Comparison of ENCODE assay signal across 1 cellular context in genomic region chr1:205142105-205142475, GRCh38.
TF ChIP-seq lines count a peak whose summit lies in the region.

No MANE protein-coding gene starts in this region.

TF ChIP-seq in H1, 55 proteins besides CTCF, POLR2A, EP300 and RAD21 (continued from another document):
- TF ChIP-seq SP4 (IDR thresholded peaks at IDR 0.05; ENCODE audit: low read length) (no peak), PHF8 (conservative IDR thresholded peaks at IDR 0.05; ENCODE audit: low read depth, low read length) (no peak), POLR2AphosphoS5 (IDR thresholded peaks at IDR 0.05; ENCODE audit: low read depth, low read length) (no peak), TAF7 (optimal IDR thresholded peaks at IDR 0.05; ENCODE audit: borderline replicate concordance, low read depth, low read length) (no peak), TCF12 (IDR thresholded peaks at IDR 0.05; ENCODE audit: low read depth, low read length) (no peak), ATF3 (IDR thresholded peaks at IDR 0.05; ENCODE audit: insufficient read depth, low read depth, low read length) (no peak), ZNF274 (IDR thresholded peaks at IDR 0.05; ENCODE audit: borderline replicate concordance, extremely low read depth, low read length) (no peak), SIRT6 (IDR thresholded peaks at IDR 0.05; ENCODE audit: low read length) (no peak), BACH1 (IDR thresholded peaks at IDR 0.05; ENCODE audit: low read length) (no peak), RBBP5 (IDR thresholded peaks at IDR 0.05; ENCODE audit: borderline replicate concordance, low read depth, low read length) (no peak), E2F6 (IDR thresholded peaks at IDR 0.05) (no peak), ATF2 (IDR thresholded peaks at IDR 0.05; ENCODE audit: low read length) (no peak), TBP (IDR thresholded peaks at IDR 0.05; ENCODE audit: low read depth, low read length) (no peak), CEBPB (IDR thresholded peaks at IDR 0.05; ENCODE audit: low read depth, low read length) (no peak)
- TF ChIP-seq, protein P1, sequence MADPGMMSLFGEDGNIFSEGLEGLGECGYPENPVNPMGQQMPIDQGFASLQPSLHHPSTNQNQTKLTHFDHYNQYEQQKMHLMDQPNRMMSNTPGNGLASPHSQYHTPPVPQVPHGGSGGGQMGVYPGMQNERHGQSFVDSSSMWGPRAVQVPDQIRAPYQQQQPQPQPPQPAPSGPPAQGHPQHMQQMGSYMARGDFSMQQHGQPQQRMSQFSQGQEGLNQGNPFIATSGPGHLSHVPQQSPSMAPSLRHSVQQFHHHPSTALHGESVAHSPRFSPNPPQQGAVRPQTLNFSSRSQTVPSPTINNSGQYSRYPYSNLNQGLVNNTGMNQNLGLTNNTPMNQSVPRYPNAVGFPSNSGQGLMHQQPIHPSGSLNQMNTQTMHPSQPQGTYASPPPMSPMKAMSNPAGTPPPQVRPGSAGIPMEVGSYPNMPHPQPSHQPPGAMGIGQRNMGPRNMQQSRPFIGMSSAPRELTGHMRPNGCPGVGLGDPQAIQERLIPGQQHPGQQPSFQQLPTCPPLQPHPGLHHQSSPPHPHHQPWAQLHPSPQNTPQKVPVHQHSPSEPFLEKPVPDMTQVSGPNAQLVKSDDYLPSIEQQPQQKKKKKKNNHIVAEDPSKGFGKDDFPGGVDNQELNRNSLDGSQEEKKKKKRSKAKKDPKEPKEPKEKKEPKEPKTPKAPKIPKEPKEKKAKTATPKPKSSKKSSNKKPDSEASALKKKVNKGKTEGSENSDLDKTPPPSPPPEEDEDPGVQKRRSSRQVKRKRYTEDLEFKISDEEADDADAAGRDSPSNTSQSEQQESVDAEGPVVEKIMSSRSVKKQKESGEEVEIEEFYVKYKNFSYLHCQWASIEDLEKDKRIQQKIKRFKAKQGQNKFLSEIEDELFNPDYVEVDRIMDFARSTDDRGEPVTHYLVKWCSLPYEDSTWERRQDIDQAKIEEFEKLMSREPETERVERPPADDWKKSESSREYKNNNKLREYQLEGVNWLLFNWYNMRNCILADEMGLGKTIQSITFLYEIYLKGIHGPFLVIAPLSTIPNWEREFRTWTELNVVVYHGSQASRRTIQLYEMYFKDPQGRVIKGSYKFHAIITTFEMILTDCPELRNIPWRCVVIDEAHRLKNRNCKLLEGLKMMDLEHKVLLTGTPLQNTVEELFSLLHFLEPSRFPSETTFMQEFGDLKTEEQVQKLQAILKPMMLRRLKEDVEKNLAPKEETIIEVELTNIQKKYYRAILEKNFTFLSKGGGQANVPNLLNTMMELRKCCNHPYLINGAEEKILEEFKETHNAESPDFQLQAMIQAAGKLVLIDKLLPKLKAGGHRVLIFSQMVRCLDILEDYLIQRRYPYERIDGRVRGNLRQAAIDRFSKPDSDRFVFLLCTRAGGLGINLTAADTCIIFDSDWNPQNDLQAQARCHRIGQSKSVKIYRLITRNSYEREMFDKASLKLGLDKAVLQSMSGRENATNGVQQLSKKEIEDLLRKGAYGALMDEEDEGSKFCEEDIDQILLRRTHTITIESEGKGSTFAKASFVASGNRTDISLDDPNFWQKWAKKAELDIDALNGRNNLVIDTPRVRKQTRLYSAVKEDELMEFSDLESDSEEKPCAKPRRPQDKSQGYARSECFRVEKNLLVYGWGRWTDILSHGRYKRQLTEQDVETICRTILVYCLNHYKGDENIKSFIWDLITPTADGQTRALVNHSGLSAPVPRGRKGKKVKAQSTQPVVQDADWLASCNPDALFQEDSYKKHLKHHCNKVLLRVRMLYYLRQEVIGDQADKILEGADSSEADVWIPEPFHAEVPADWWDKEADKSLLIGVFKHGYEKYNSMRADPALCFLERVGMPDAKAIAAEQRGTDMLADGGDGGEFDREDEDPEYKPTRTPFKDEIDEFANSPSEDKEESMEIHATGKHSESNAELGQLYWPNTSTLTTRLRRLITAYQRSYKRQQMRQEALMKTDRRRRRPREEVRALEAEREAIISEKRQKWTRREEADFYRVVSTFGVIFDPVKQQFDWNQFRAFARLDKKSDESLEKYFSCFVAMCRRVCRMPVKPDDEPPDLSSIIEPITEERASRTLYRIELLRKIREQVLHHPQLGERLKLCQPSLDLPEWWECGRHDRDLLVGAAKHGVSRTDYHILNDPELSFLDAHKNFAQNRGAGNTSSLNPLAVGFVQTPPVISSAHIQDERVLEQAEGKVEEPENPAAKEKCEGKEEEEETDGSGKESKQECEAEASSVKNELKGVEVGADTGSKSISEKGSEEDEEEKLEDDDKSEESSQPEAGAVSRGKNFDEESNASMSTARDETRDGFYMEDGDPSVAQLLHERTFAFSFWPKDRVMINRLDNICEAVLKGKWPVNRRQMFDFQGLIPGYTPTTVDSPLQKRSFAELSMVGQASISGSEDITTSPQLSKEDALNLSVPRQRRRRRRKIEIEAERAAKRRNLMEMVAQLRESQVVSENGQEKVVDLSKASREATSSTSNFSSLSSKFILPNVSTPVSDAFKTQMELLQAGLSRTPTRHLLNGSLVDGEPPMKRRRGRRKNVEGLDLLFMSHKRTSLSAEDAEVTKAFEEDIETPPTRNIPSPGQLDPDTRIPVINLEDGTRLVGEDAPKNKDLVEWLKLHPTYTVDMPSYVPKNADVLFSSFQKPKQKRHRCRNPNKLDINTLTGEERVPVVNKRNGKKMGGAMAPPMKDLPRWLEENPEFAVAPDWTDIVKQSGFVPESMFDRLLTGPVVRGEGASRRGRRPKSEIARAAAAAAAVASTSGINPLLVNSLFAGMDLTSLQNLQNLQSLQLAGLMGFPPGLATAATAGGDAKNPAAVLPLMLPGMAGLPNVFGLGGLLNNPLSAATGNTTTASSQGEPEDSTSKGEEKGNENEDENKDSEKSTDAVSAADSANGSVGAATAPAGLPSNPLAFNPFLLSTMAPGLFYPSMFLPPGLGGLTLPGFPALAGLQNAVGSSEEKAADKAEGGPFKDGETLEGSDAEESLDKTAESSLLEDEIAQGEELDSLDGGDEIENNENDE (IDR thresholded peaks at IDR 0.05; ENCODE audit: insufficient replicate concordance, low read length): no peak
- TF ChIP-seq, protein P2, sequence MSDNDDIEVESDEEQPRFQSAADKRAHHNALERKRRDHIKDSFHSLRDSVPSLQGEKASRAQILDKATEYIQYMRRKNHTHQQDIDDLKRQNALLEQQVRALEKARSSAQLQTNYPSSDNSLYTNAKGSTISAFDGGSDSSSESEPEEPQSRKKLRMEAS (IDR thresholded peaks at IDR 0.05): no peak
TF ChIP-seq in H1: peak in this region for 0.
